In genomic region chr6:149320745-149321240, GRCh38 we compare ENCODE assay signal across 10 cellular contexts. TPM values are rescaled to one million over a fixed set of nuclear protein-coding genes. Genes with fewer than 3 reads are reported as not detected.
DNase-seq lines count a peak whose midpoint lies in the region; ATAC-seq and TF ChIP-seq lines count a peak whose summit lies in the region.
"Had no signal": no experiment of that assay in that cellular context is flagged by ENCODE, and none has a peak within 500 bp of the region (broad histone marks: within the 10 kb centered on the region; RNA-seq: fewer than 3 reads in every experiment).

No MANE protein-coding gene starts in this region.

- CTCF ChIA-PET in CD4-positive, alpha-beta T cell (lab: Charles Lee) = interaction anchor here (1.2 kb wide), 1 partner anchor 63 kb away, joined by 3 read pairs; no protein-coding TSS in a partner anchor
- CTCF ChIA-PET in naive thymus-derived CD4-positive, alpha-beta T cell (lab: Charles Lee) = no interaction called here

- peaks cover 37 to 44% of the 10 kb centered on the region in 2 donors for H3K4me1 ChIP-seq in naive thymus-derived CD4-positive, alpha-beta T cell (ENCODE audit: control insufficient read depth in 2 of 2, insufficient read depth in 2 of 2, low read length in 2 of 2)
- H3K4me1 ChIP-seq in upper lobe of right lung (peaks cover 66% of the 10 kb centered on the region), BE2C (no peaks in the 10 kb centered on the region; the same call in 1 of the 2 replicates)

- H3K36me3 ChIP-seq in naive thymus-derived CD4-positive, alpha-beta T cell (ENCODE audit: control insufficient read depth in 2 of 3, insufficient read depth in 3 of 3, low read length in 3 of 3) = peaks cover 0 to 5% (median 0%) of the 10 kb centered on the region in 3 experiments
- no peaks in the 10 kb centered on the region for H3K36me3 ChIP-seq in upper lobe of right lung
- H3K36me3 ChIP-seq in BE2C = no peaks in the 10 kb centered on the region; the same call in none of the 2 replicates

- no peaks in the 10 kb centered on the region for H3K9me3 ChIP-seq in CD4-positive, alpha-beta T cell (ENCODE audit: control insufficient read depth, low read length)
- no peaks in the 10 kb centered on the region for H3K9me3 ChIP-seq in naive thymus-derived CD4-positive, alpha-beta T cell (ENCODE audit: control insufficient read depth in 2 of 3, low read length in 3 of 3)
- H3K9me3 ChIP-seq in upper lobe of right lung (no peaks in the 10 kb centered on the region), BE2C (no peaks in the 10 kb centered on the region)

- DNase-seq in CD4-positive, alpha-beta T cell = no peak
- no peak for DNase-seq in GM12865 (ENCODE audit: low read depth)
- no peak for DNase-seq in naive thymus-derived CD4-positive, alpha-beta T cell
- no peak for DNase-seq in coronary artery (ENCODE audit: low spot score)
- no peak for DNase-seq in upper lobe of right lung
- DNase-seq in BE2C = no peak
- DNase-seq in NCI-H526 (lab: John Stamatoyannopoulos, UW) = no peak
- DNase-seq: NCI-H2081 treated with DMSO at 0.1 percent for 48 hours had no signal

- intact Hi-C loops in CD4-positive, alpha-beta T cell (cut with DNase I, micrococcal nuclease) = no loop called here
- intact Hi-C loops in naive thymus-derived CD4-positive, alpha-beta T cell (cut with micrococcal nuclease) = loop anchor here (1.0 to 10.0 kb wide), 4 partner anchors 9 to 54 kb away; no protein-coding TSS in a partner anchor
- intact Hi-C loops in upper lobe of right lung (cut with DNase I) = no loop called here

- H3K4me3 ChIP-seq in GM12865 (ENCODE audit: low read depth, low read length) (peak overlapping the region; percentile 98; the same call in 1 of the 2 replicates), coronary artery (no peak overlapping the region), upper lobe of right lung (no peak overlapping the region), BE2C (ENCODE audit: low read depth, low read length) (no peak overlapping the region)
- no peak overlapping the region for H3K4me3 ChIP-seq in naive thymus-derived CD4-positive, alpha-beta T cell (ENCODE audit: low read length)

- H3K27ac Mint-ChIP-seq in CD4-positive, alpha-beta T cell = peak overlapping the region; percentile 86
- peak overlapping the region; percentile 98 for H3K27ac Mint-ChIP-seq in activated naive CD8-positive, alpha-beta T cell
- H3K27ac Mint-ChIP-seq in naive thymus-derived CD4-positive, alpha-beta T cell = peak overlapping the region in 8 of 9 donors; percentile 11 to 91 (median 45)

- no peaks in the 10 kb centered on the region for H3K27me3 Mint-ChIP-seq in CD4-positive, alpha-beta T cell
- H3K27me3 Mint-ChIP-seq in activated naive CD8-positive, alpha-beta T cell = no peaks in the 10 kb centered on the region
- H3K27me3 Mint-ChIP-seq in naive thymus-derived CD4-positive, alpha-beta T cell = no peaks in the 10 kb centered on the region

- no peaks in the 10 kb centered on the region for H3K9me3 Mint-ChIP-seq in CD4-positive, alpha-beta T cell
- H3K9me3 Mint-ChIP-seq in activated naive CD8-positive, alpha-beta T cell (ENCODE audit: low read depth) = no peaks in the 10 kb centered on the region
- no peaks in the 10 kb centered on the region for H3K9me3 Mint-ChIP-seq in naive thymus-derived CD4-positive, alpha-beta T cell

- H3K4me3 Mint-ChIP-seq in CD4-positive, alpha-beta T cell = peak overlapping the region; percentile 65
- H3K4me3 Mint-ChIP-seq in activated naive CD8-positive, alpha-beta T cell = peak overlapping the region; percentile 93
- H3K4me3 Mint-ChIP-seq in naive thymus-derived CD4-positive, alpha-beta T cell = peak overlapping the region; percentile 1 to 99 (median 66)

- peaks cover 76% of the 10 kb centered on the region for H3K4me1 Mint-ChIP-seq in CD4-positive, alpha-beta T cell (ENCODE audit: low read depth)
- peaks cover 64% of the 10 kb centered on the region for H3K4me1 Mint-ChIP-seq in activated naive CD8-positive, alpha-beta T cell (ENCODE audit: low read depth)
- H3K4me1 Mint-ChIP-seq in naive thymus-derived CD4-positive, alpha-beta T cell = peaks cover 35 to 79% (median 70%) of the 10 kb centered on the region in 7 donors

- POLR2A ChIA-PET in CD4-positive, alpha-beta T cell (lab: Charles Lee) = interaction anchor here (1.3 to 1.9 kb wide), 2 partner anchors 10 to 25 kb away, joined by 4 to 5 read pairs; no protein-coding TSS in a partner anchor
- POLR2A ChIA-PET in naive thymus-derived CD4-positive, alpha-beta T cell (lab: Charles Lee) = no interaction called here

- H3K36me3 Mint-ChIP-seq in CD4-positive, alpha-beta T cell (ENCODE audit: low read depth) = peaks cover 14% of the 10 kb centered on the region
- H3K36me3 Mint-ChIP-seq in activated naive CD8-positive, alpha-beta T cell = peaks cover 2% of the 10 kb centered on the region
- H3K36me3 Mint-ChIP-seq in naive thymus-derived CD4-positive, alpha-beta T cell = peaks cover 0 to 38% (median 0%) of the 10 kb centered on the region in 5 donors

- ATAC-seq in CD4-positive, alpha-beta T cell (ENCODE audit: poor library complexity) = no peak
- no peak for ATAC-seq in naive thymus-derived CD4-positive, alpha-beta T cell
- ATAC-seq in upper lobe of right lung = no peak

- H3K27ac ChIP-seq in CD4-positive, alpha-beta T cell (ENCODE audit: low read depth, low read length) = peak overlapping the region; percentile 95
- H3K27ac ChIP-seq in naive thymus-derived CD4-positive, alpha-beta T cell (ENCODE audit: low read depth, low read length) = peak overlapping the region; percentile 87
- H3K27ac ChIP-seq in coronary artery (peak overlapping the region in 1 of 2 donors; percentile 27), upper lobe of right lung (no peak overlapping the region)
- H3K27ac ChIP-seq: epithelial cell of prostate had no signal

- H3K27me3 ChIP-seq in CD4-positive, alpha-beta T cell (ENCODE audit: control insufficient read depth, insufficient read depth, low read length) = no peaks in the 10 kb centered on the region
- no peaks in the 10 kb centered on the region for H3K27me3 ChIP-seq in naive thymus-derived CD4-positive, alpha-beta T cell (ENCODE audit: control insufficient read depth in 2 of 2, insufficient read depth in 2 of 2, low read length in 2 of 2)
- no peaks in the 10 kb centered on the region for H3K27me3 ChIP-seq in upper lobe of right lung
- H3K27me3 ChIP-seq in BE2C = no peaks in the 10 kb centered on the region

- TF ChIP-seq CTCF in CD4-positive, alpha-beta T cell (IDR thresholded peaks at IDR 0.05) = no peak
- no peak for TF ChIP-seq CTCF in GM12865 (IDR thresholded peaks at IDR 0.05; ENCODE audit: insufficient read depth, low read depth, low read length, missing control alignments)
- no peak for TF ChIP-seq CTCF in coronary artery (IDR thresholded peaks at IDR 0.05)
- no peak for TF ChIP-seq CTCF in upper lobe of right lung (IDR thresholded peaks at IDR 0.05)
- TF ChIP-seq CTCF in BE2C (IDR thresholded peaks at IDR 0.05; ENCODE audit: low read depth, low read length) = no peak

RNA-seq across cellular contexts. Expression of gene TAB2, which starts 3.3 kb away (rescaled TPM):
- total RNA-seq in CD4-positive, alpha-beta T cell = 100 to 1,000 TPM; 121 to 123 TPM
- total RNA-seq in naive thymus-derived CD4-positive, alpha-beta T cell = 100 to 1,000 TPM in 4 of 5 experiments, 10 to 100 TPM in 1; 98.3 to 234 (median 119) TPM
- polyA plus RNA-seq in naive thymus-derived CD4-positive, alpha-beta T cell = 10 to 100 TPM; 15.7 to 17.5 TPM
- total RNA-seq in upper lobe of right lung = 65.8 TPM
- 30.2 TPM for polyA plus RNA-seq in BE2C (2012; ENCODE audit: insufficient read depth, insufficient read length, low read depth)

Comparison
In these comparisons a context has a peak if more than half of its experiments do, and no peak if none do; other contexts are left out.
1. H3K27ac Mint-ChIP-seq: peak in every context shown above with its lines; median percentile 98 in activated naive CD8-positive, alpha-beta T cell; 86 in CD4-positive, alpha-beta T cell; 45 in naive thymus-derived CD4-positive, alpha-beta T cell.
2. intact Hi-C loops: an anchor here in naive thymus-derived CD4-positive, alpha-beta T cell (1.0 to 10.0 kb wide); none called in CD4-positive, alpha-beta T cell and upper lobe of right lung.